22 cellular contexts compared by ENCODE assay signal in the genomic region with DNA sequence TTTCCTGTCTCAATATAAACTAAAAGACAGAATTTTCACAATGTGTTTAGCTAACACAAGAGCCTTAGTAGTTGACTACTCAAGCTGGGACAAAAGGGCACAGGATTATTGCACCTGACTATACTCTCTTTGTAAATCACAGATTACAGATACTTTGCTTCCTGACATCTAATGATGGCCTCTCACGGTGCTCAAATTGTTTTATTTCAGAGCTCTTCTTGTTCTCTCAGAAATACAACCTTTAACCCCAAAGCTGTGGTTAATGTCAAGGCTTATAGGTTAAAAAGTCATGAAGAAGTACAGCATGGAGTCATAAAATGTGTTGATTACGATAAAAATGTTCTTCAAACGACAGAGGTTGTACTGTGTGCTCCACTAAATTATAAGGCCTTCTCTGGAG.
"Had no signal": no experiment of that assay in that cellular context is flagged by ENCODE, and none has a peak within 500 bp of the region (broad histone marks: within the 10 kb centered on the region; RNA-seq: fewer than 3 reads in every experiment).

No MANE protein-coding gene starts in this region.

- DNase-seq: hippocampal formation; kidney glomerular epithelial cell; left cardiac atrium; left lung; lower lobe of right lung; mammary epithelial cell; mesenchymal stem cell; naive thymus-derived CD8-positive, alpha-beta T cell; ovary; right lobe of liver; spleen; stimulated activated CD4-positive, alpha-beta T cell treated with anti-CD3 and anti-CD28 coated beads, Interleukin-4, amount 100 ng/mL, for 24 hours; stimulated activated naive CD4-positive, alpha-beta T cell treated with Interleukin-2 at 50 U/mL for 16 hours; stimulated activated naive CD8-positive, alpha-beta T cell treated with anti-CD3 and anti-CD28 coated beads, Interleukin-15, amount 100 ng/mL, for 72 hours; substantia nigra; uterus had no signal

- ATAC-seq: left cardiac atrium; left lung; lower lobe of right lung; naive thymus-derived CD8-positive, alpha-beta T cell; right lobe of liver; stimulated activated memory B cell treated with anti-CD40 and anti-IgM and Interleukin-4, amounts not matched to agents 10 μg/mL and 1 μg/mL and 100 μg/mL, for 72 hours; stimulated activated naive CD8-positive, alpha-beta T cell treated with anti-CD3 and anti-CD28 coated beads, Interleukin-15, amount 100 ng/mL, for 72 hours had no signal

- H3K4me1 ChIP-seq: left lung, lower lobe of right lung, right atrium auricular region, right lobe of liver, spleen, tibial nerve, uterus had no signal

- H3K9me3 ChIP-seq: lower lobe of right lung, ovary, right lobe of liver, uterus had no signal

- H3K4me1 Mint-ChIP-seq: naive thymus-derived CD8-positive, alpha-beta T cell; nephron; stimulated activated memory B cell treated with anti-CD40 and anti-IgM and Interleukin-4, amounts not matched to agents 10 μg/mL and 1 μg/mL and 100 μg/mL, for 72 hours; stimulated activated naive CD8-positive, alpha-beta T cell treated with anti-CD3 and anti-CD28 coated beads, Interleukin-15, amount 100 ng/mL, for 72 hours had no signal

- H3K9me3 Mint-ChIP-seq: stimulated activated naive CD8-positive, alpha-beta T cell treated with anti-CD3 and anti-CD28 coated beads, Interleukin-15, amount 100 ng/mL, for 72 hours; type B pancreatic cell had no signal

- H3K36me3 ChIP-seq: left lung, lower lobe of right lung, ovary, right atrium auricular region, right lobe of liver, spleen, tibial nerve, uterus had no signal

- H3K27ac ChIP-seq: left lung, lower lobe of right lung, ovary, right atrium auricular region, right lobe of liver, spleen, tibial nerve, uterus had no signal

- H3K36me3 Mint-ChIP-seq: naive thymus-derived CD8-positive, alpha-beta T cell; stimulated activated memory B cell treated with anti-CD40 and anti-IgM and Interleukin-4, amounts not matched to agents 10 μg/mL and 1 μg/mL and 100 μg/mL, for 72 hours; type B pancreatic cell had no signal

- H3K4me3 ChIP-seq: left lung, lower lobe of right lung, ovary, right atrium auricular region, right lobe of liver, spleen, tibial nerve, uterus had no signal

- H3K4me3 Mint-ChIP-seq: naive thymus-derived CD8-positive, alpha-beta T cell; nephron; stimulated activated memory B cell treated with anti-CD40 and anti-IgM and Interleukin-4, amounts not matched to agents 10 μg/mL and 1 μg/mL and 100 μg/mL, for 72 hours; stimulated activated naive CD8-positive, alpha-beta T cell treated with anti-CD3 and anti-CD28 coated beads, Interleukin-15, amount 100 ng/mL, for 72 hours; type B pancreatic cell had no signal

- H3K27me3 ChIP-seq: left lung, ovary, right atrium auricular region, right lobe of liver, spleen, tibial nerve, uterus had no signal

- H3K27ac Mint-ChIP-seq: naive thymus-derived CD8-positive, alpha-beta T cell; nephron; progenitor cell of endocrine pancreas; stimulated activated memory B cell treated with anti-CD40 and anti-IgM and Interleukin-4, amounts not matched to agents 10 μg/mL and 1 μg/mL and 100 μg/mL, for 72 hours; stimulated activated naive CD8-positive, alpha-beta T cell treated with anti-CD3 and anti-CD28 coated beads, Interleukin-15, amount 100 ng/mL, for 72 hours; type B pancreatic cell had no signal

- H3K27me3 Mint-ChIP-seq: naive thymus-derived CD8-positive, alpha-beta T cell; progenitor cell of endocrine pancreas; stimulated activated memory B cell treated with anti-CD40 and anti-IgM and Interleukin-4, amounts not matched to agents 10 μg/mL and 1 μg/mL and 100 μg/mL, for 72 hours; stimulated activated naive CD8-positive, alpha-beta T cell treated with anti-CD3 and anti-CD28 coated beads, Interleukin-15, amount 100 ng/mL, for 72 hours; type B pancreatic cell had no signal
